ENCODE assay signal across 2 cellular contexts in the genomic region with DNA sequence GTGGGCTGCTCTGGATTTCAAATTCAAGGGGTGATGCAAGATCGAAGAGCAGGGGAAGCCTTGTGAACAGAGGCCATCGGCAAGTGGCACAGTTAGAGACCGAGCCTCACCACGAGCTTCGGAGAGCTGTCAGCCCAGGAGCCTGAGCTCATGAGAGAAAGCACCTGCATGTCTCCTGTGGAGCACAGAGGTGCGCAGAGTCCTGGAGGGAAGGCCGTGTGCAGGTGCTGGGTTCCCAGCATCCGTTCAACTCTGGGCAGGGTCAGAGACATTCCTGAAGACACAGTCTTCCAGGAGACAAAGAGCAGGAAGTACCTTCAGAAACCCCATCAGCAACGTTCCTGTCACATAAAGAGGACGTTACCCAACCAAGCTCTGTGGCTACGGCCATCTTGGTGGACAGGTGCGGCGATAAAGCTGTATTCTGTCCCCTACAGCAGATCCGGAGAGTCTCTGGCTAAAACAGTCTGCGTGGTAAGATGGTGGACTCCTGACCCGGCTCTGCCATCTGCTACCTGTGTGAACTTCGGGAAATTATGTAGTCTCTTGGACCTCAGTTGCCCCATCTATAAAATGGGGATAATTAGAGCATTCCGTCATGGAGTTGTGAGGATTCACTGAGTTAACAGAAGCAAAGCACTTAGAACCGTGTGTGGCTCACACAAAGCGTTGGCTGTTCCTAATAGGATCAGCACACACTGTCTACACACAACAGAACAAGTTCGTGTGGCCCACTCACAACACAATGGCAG.
A peak's percentile ranks its signal among the peaks of the same experiment; 100 is the strongest.
TF ChIP-seq lines count a peak whose summit lies in the region.

No MANE protein-coding gene starts in this region.

TF ChIP-seq in HepG2, 621 proteins besides CTCF, POLR2A, EP300 and RAD21:
- peak; percentile 54; the same call in 1 of the 2 replicates for TF ChIP-seq ZNF629 (CRISPR knock-in tag; conservative IDR thresholded peaks at IDR 0.05)
- TF ChIP-seq, protein P1, sequence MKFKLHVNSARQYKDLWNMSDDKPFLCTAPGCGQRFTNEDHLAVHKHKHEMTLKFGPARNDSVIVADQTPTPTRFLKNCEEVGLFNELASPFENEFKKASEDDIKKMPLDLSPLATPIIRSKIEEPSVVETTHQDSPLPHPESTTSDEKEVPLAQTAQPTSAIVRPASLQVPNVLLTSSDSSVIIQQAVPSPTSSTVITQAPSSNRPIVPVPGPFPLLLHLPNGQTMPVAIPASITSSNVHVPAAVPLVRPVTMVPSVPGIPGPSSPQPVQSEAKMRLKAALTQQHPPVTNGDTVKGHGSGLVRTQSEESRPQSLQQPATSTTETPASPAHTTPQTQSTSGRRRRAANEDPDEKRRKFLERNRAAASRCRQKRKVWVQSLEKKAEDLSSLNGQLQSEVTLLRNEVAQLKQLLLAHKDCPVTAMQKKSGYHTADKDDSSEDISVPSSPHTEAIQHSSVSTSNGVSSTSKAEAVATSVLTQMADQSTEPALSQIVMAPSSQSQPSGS (CRISPR knock-in tag; IDR thresholded peaks at IDR 0.05), result no peak

TF ChIP-seq in H1, 55 proteins besides CTCF, POLR2A, EP300 and RAD21:
- TF ChIP-seq CREB1 (IDR thresholded peaks at IDR 0.05) (no peak), RXRA (IDR thresholded peaks at IDR 0.05; ENCODE audit: insufficient read depth, low read depth, low read length) (no peak), ZNF274 (IDR thresholded peaks at IDR 0.05; ENCODE audit: borderline replicate concordance, extremely low read depth, low read length) (no peak), BCL11A (IDR thresholded peaks at IDR 0.05; ENCODE audit: low read depth in 2 of 2, low read length in 2 of 2) (no peak), HDAC6 (IDR thresholded peaks at IDR 0.05; ENCODE audit: low read depth, low read length) (no peak), SP4 (IDR thresholded peaks at IDR 0.05; ENCODE audit: low read length) (no peak), MAFK (IDR thresholded peaks at IDR 0.05; ENCODE audit: low read depth, low read length) (no peak), EZH2 (IDR thresholded peaks at IDR 0.05; ENCODE audit: low read depth, low read length, severe bottlenecking) (no peak)
